Comparison of ENCODE assay signal across 9 cellular contexts in the genomic region with DNA sequence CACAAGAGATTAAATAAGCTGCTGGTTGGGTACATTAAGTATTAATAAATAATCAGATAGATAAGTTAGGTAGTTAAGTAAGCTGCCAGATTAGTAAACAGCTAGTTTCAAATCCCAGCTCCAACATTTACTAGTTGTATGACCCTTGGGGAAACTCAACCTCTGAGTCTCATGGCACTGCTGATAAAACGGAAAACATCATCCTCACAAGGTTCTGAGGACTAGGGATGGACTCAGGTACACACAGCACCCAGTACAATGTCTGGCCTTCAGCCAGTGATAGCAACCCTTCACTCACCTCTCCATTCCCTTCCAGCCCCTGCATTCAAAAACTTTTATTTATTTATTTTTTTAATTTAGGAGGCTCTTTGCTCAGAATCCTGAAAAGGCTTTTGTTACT. TPM values are rescaled to one million over a fixed set of nuclear protein-coding genes. Genes with fewer than 3 reads are reported as not detected.
A peak's percentile ranks its signal among the peaks of the same experiment; 100 is the strongest.
DNase-seq lines count a peak whose midpoint lies in the region; ATAC-seq and TF ChIP-seq lines count a peak whose summit lies in the region.
"Had no signal": no experiment of that assay in that cellular context is flagged by ENCODE, and none has a peak within 500 bp of the region (broad histone marks: within the 10 kb centered on the region; RNA-seq: fewer than 3 reads in every experiment).

No MANE protein-coding gene starts in this region.

- H3K27me3 ChIP-seq in left ventricle myocardium inferior (ENCODE audit: low read depth), result no peaks in the 10 kb centered on the region
- H3K27me3 ChIP-seq in vagina, result no peaks in the 10 kb centered on the region

- H3K27ac ChIP-seq in left ventricle myocardium inferior (replicated peaks) (peak overlapping the region; percentile 67), vagina (peak overlapping the region; percentile 70)

- intact Hi-C loops in left ventricle myocardium inferior (cut with micrococcal nuclease), result no loop called here
- intact Hi-C loops in Right ventricle myocardium superior (cut with DNase I), result no loop called here
- intact Hi-C loops in mucosa of descending colon (cut with DNase I, micrococcal nuclease), result no loop called here
- intact Hi-C loops in vagina (cut with DNase I), result no loop called here

- H3K9me3 Mint-ChIP-seq in activated naive CD8-positive, alpha-beta T cell treated with anti-CD3 and anti-CD28 coated beads, Interleukin-2, amount 10 ng/mL, durations not matched to agents 7 days and 5 days, result no peaks in the 10 kb centered on the region

- no peaks in the 10 kb centered on the region for H3K9me3 ChIP-seq in left ventricle myocardium inferior (replicated peaks)
- H3K9me3 ChIP-seq in mucosa of descending colon, result no peaks in the 10 kb centered on the region
- no peaks in the 10 kb centered on the region for H3K9me3 ChIP-seq in vagina

- TF ChIP-seq CTCF in left ventricle myocardium inferior (IDR thresholded peaks at IDR 0.05; ENCODE audit: borderline replicate concordance), result no peak
- no peak for TF ChIP-seq CTCF in mucosa of descending colon (IDR thresholded peaks at IDR 0.05)
- no peak for TF ChIP-seq CTCF in vagina (IDR thresholded peaks at IDR 0.05)

- no peaks in the 10 kb centered on the region for H3K27me3 Mint-ChIP-seq in activated naive CD8-positive, alpha-beta T cell treated with anti-CD3 and anti-CD28 coated beads, Interleukin-2, amount 10 ng/mL, durations not matched to agents 7 days and 5 days

- H3K4me1 ChIP-seq in left ventricle myocardium inferior, result peaks cover 23% of the 10 kb centered on the region
- peaks cover 12% of the 10 kb centered on the region for H3K4me1 ChIP-seq in mucosa of descending colon (ENCODE audit: low read depth)
- peaks cover 27% of the 10 kb centered on the region for H3K4me1 ChIP-seq in vagina

- ATAC-seq in Right ventricle myocardium superior (ENCODE audit: poor library complexity), result no peak
- ATAC-seq in activated naive CD8-positive, alpha-beta T cell treated with anti-CD3 and anti-CD28 coated beads, Interleukin-2, amount 10 ng/mL, durations not matched to agents 7 days and 5 days (ENCODE audit: low read depth), result no peak
- peak; percentile 17 for ATAC-seq in mucosa of descending colon

- H3K4me3 ChIP-seq in left ventricle myocardium inferior, result peak overlapping the region; percentile 2
- H3K4me3 ChIP-seq in mucosa of descending colon, result no peak overlapping the region
- no peak overlapping the region for H3K4me3 ChIP-seq in vagina

- DNase-seq in left ventricle myocardium inferior (no peak), Right ventricle myocardium superior (no peak), mucosa of descending colon (no peak), vagina (ENCODE audit: extremely low spot score in 2 of 2) (no peak), HuH-7.5 (ENCODE audit: low spot score) (no peak), SIG-M5 (lab: John Stamatoyannopoulos, UW) (no peak)
- no peak for DNase-seq in activated naive CD8-positive, alpha-beta T cell treated with anti-CD3 and anti-CD28 coated beads, Interleukin-2, amount 10 ng/mL, durations not matched to agents 7 days and 5 days
- no peak for DNase-seq in activated CD4-positive, alpha-beta T cell treated with anti-CD3 and anti-CD28 coated beads for 4 hours
- DNase-seq: COR-L47 had no signal

- peak overlapping the region; percentile 88 for H3K27ac Mint-ChIP-seq in activated naive CD8-positive, alpha-beta T cell treated with anti-CD3 and anti-CD28 coated beads, Interleukin-2, amount 10 ng/mL, durations not matched to agents 7 days and 5 days

- H3K4me3 Mint-ChIP-seq in activated naive CD8-positive, alpha-beta T cell treated with anti-CD3 and anti-CD28 coated beads, Interleukin-2, amount 10 ng/mL, durations not matched to agents 7 days and 5 days, result peak overlapping the region; percentile 67

- peaks cover 15% of the 10 kb centered on the region for H3K36me3 Mint-ChIP-seq in activated naive CD8-positive, alpha-beta T cell treated with anti-CD3 and anti-CD28 coated beads, Interleukin-2, amount 10 ng/mL, durations not matched to agents 7 days and 5 days

- peaks cover 18% of the 10 kb centered on the region for H3K4me1 Mint-ChIP-seq in activated naive CD8-positive, alpha-beta T cell treated with anti-CD3 and anti-CD28 coated beads, Interleukin-2, amount 10 ng/mL, durations not matched to agents 7 days and 5 days

- H3K36me3 ChIP-seq in left ventricle myocardium inferior, result no peaks in the 10 kb centered on the region
- H3K36me3 ChIP-seq in mucosa of descending colon (ENCODE audit: low read depth), result no peaks in the 10 kb centered on the region
- H3K36me3 ChIP-seq in vagina, result no peaks in the 10 kb centered on the region

- POLR2A ChIA-PET in activated naive CD8-positive, alpha-beta T cell treated with anti-CD3 and anti-CD28 coated beads, Interleukin-2, amount 10 ng/mL, durations not matched to agents 7 days and 5 days (lab: Charles Lee), result interaction anchor here (0.7 to 2.0 kb wide), 4 partner anchors 17 to 143 kb away, joined by 3 to 6 read pairs (median 4); a partner anchor contains a TSS

- no peak for TF ChIP-seq POLR2A in vagina (IDR thresholded peaks at IDR 0.05)

RNA-seq across cellular contexts. Expression of a gene that starts 32.3 kb away (rescaled TPM):
- total RNA-seq in left ventricle myocardium inferior (2.1 TPM), Right ventricle myocardium superior (1.3 TPM), mucosa of descending colon (10 to 100 TPM; 33.7 to 80.1 (median 71.2) TPM), vagina (20.4 TPM)
- total RNA-seq in activated naive CD8-positive, alpha-beta T cell treated with anti-CD3 and anti-CD28 coated beads, Interleukin-2, amount 10 ng/mL, durations not matched to agents 7 days and 5 days, result under 1 TPM; 0.61 to 0.79 TPM
